10 cellular contexts compared by ENCODE assay signal in genomic region chr2:219440388-219441256, GRCh38. TPM values are rescaled to one million over a fixed set of nuclear protein-coding genes. Genes with fewer than 3 reads are reported as not detected.
A peak's percentile ranks its signal among the peaks of the same experiment; 100 is the strongest.
DNase-seq lines count a peak whose midpoint lies in the region; ATAC-seq, FAIRE-seq and TF ChIP-seq lines count a peak whose summit lies in the region.
"Had no signal": no experiment of that assay in that cellular context is flagged by ENCODE, and none has a peak within 500 bp of the region (broad histone marks: within the 10 kb centered on the region; RNA-seq: fewer than 3 reads in every experiment).

No MANE protein-coding gene starts in this region.

- peak overlapping the region; percentile 84 for H2AFZ ChIP-seq in K562 (ENCODE audit: low read depth, low read length)

- TF ChIP-seq CTCF in HFFc6 (IDR thresholded peaks at IDR 0.05) (no peak), K562 (IDR thresholded peaks at IDR 0.05 in 2 of 3, conservative IDR thresholded peaks at IDR 0.05 in 1 of 3; ENCODE audit: insufficient read depth in 2 of 3, low read depth in 1 of 3, low read length in 3 of 3) (no peak)

- H3K9ac ChIP-seq in K562 (ENCODE audit: insufficient read depth in 1 of 2, low read depth in 2 of 2, low read length in 2 of 2), result 0 out of 4 replicates have a peak overlapping the region, but pooled peaks of 1 of the 2 experiments have one; percentile 27

- TF ChIP-seq POLR2A in K562 (conservative IDR thresholded peaks at IDR 0.05), result no peak

- intact Hi-C loops in K562 (cut with micrococcal nuclease), result no loop called here

- no peaks in the 10 kb centered on the region for H4K20me1 ChIP-seq in K562 (replicated peaks; ENCODE audit: control insufficient read depth, insufficient read depth, low read length)

- in situ Hi-C loops in K562 (cut with MboI), result no loop called here

- DNase-seq in AG08396 (ENCODE audit: low spot score) (peak; percentile 69), HFFc6 (peak; percentile 74), K562 (ENCODE audit: extremely low read depth in 1 of 4, low spot score in 3 of 4) (no peak), myocyte (ENCODE audit: low read depth) (peak; percentile 32), NCI-H774 (lab: John Stamatoyannopoulos, UW) (no peak), DMS114 treated with DMSO at 0.1 percent for 48 hours (lab: John Stamatoyannopoulos, UW; ENCODE audit: unreplicated experiment) (no peak), NCI-H146 treated with DMSO at 0.1 percent for 48 hours (lab: John Stamatoyannopoulos, UW; ENCODE audit: unreplicated experiment) (no peak)
- DNase-seq: GF-D8, Karpas-422 had no signal

- H3K4me1 Mint-ChIP-seq in HFFc6 (ENCODE audit: low read depth), result peaks cover 45% of the 10 kb centered on the region

- H3K4me3 ChIP-seq in K562, result no peak overlapping the region

- POLR2A ChIA-PET in K562 (lab: Yijun Ruan, JAX), result no interaction called here

- H3K36me3 Mint-ChIP-seq in HFFc6 (ENCODE audit: low read depth), result peaks cover 13% of the 10 kb centered on the region; the same call in 1 of the 2 replicates

- H3K27ac ChIP-seq in K562 (ENCODE audit: extremely low read depth, low read depth, low read length), result no peak overlapping the region

- H3K27me3 ChIP-seq in K562 (ENCODE audit: control insufficient read depth in 2 of 2, insufficient read depth in 2 of 2, low read length in 2 of 2), result no peaks in the 10 kb centered on the region

- H3K27ac Mint-ChIP-seq in HFFc6, result peak overlapping the region; percentile 92

- no peaks in the 10 kb centered on the region for H3K9me1 ChIP-seq in K562 (ENCODE audit: control insufficient read depth, insufficient read depth, low read length)

- no peak for TF ChIP-seq EP300 in K562 (IDR thresholded peaks at IDR 0.05; ENCODE audit: low read length)

- no peaks in the 10 kb centered on the region for H3K36me3 ChIP-seq in K562 (ENCODE audit: control insufficient read depth, insufficient read depth, low read length)

- peak overlapping the region; percentile 93 for H3K4me3 Mint-ChIP-seq in HFFc6

- peaks cover 7 to 42% of the 10 kb centered on the region in 2 experiments; a peak in 4 of 5 replicates for H3K4me1 ChIP-seq in K562 (replicated peaks in 1 of 2; ENCODE audit: control insufficient read depth in 2 of 2, insufficient read depth in 2 of 2, low read length in 2 of 2)

- no peaks in the 10 kb centered on the region for H3K9me3 ChIP-seq in K562 (replicated peaks; ENCODE audit: control insufficient read depth, insufficient read depth, low read depth, low read length)

- FAIRE-seq in K562 (lab: Jason Lieb, UNC), result peak; percentile 58

- peaks cover 4% of the 10 kb centered on the region for H3K27me3 Mint-ChIP-seq in HFFc6 (ENCODE audit: insufficient read depth)

- ATAC-seq in K562 (no peak), HG03354 (IDR thresholded peaks at IDR 0.05; ENCODE audit: poor library complexity, severe bottlenecking, unreplicated experiment) (no peak)

- H3K4me2 ChIP-seq in K562 (ENCODE audit: insufficient read depth, low read length), result peak overlapping the region; percentile 74

- no peak for TF ChIP-seq RAD21 in K562 (CRISPR knock-in tag; conservative IDR thresholded peaks at IDR 0.05 in 1 of 2, IDR thresholded peaks at IDR 0.05 in 1 of 2)

- 77% methylated on average over 6 of the region's 6 CpGs for WGBS in K562 (ENCODE audit: insufficient coverage, low coverage, missing lambda C conversion rate)

- H3K9me3 Mint-ChIP-seq in HFFc6, result no peaks in the 10 kb centered on the region

- CTCF ChIA-PET in K562 (lab: Yijun Ruan, JAX; ENCODE audit: low intra/inter-chr PET ratio), result interaction anchor here (0.7 kb wide), 1 partner anchor 87 kb away, joined by 4 read pairs; no protein-coding TSS in a partner anchor

- BruUV-seq in K562 (replicated peaks; lab: Mats Ljungman, UMichigan), result no TSS peak

- H3K79me2 ChIP-seq in K562 (ENCODE audit: control insufficient read depth, insufficient read depth, low read length), result no peaks in the 10 kb centered on the region

RNA-seq across cellular contexts. Expression of gene SPEG, which starts 6.0 kb away (rescaled TPM):
- 10 to 100 TPM; 80.9 to 89.5 (median 84.7) TPM for total RNA-seq in HFFc6 (2021; fragmentation: NEBNext Ultra II Directional; extraction: Animal tissue kit (Norgen Biotek cat#: 25700))
- total RNA-seq in K562 (2011; cell fraction: chromatin; rRNA removed; ENCODE audit: low replicate concordance), result 12.1 and 39.1 TPM in 2 replicates
- total RNA-seq in K562 (2011; cell fraction: nucleolus; rRNA removed), result 23.0 and 26.8 TPM in 2 replicates
- total RNA-seq in K562 (2011; cell fraction: nucleoplasm; rRNA removed), result 15.2 and 19.2 TPM in 2 replicates
- total RNA-seq in K562 (2014; rRNA removed), result 3.9 and 6.0 TPM in 2 replicates
- total RNA-seq in K562 (2014; rRNA removed; fragmentation: Illumina TruSeq; extraction: Trizol), result 1.3 and 1.5 TPM in 2 replicates
- 3.0 and 3.7 TPM in 2 replicates for total RNA-seq in K562 (2015; rRNA removed; fragmentation: Illumina TruSeq; extraction: Trizol)
- 6.0 and 8.7 TPM in 2 replicates for total RNA-seq in K562 (2021)
- 6.3 and 6.5 TPM in 2 replicates for polyA plus RNA-seq in K562 (2011; rRNA removed)
- polyA plus RNA-seq in K562 (2011; cell fraction: cytosol; rRNA removed), result 4.6 and 12.1 TPM in 2 replicates
- polyA plus RNA-seq in K562 (2011; cell fraction: nucleus; rRNA removed), result 24.5 and 70.3 TPM in 2 replicates
- polyA plus RNA-seq in K562 (2012), result 9.4 and 12.8 TPM in 2 replicates
- 2.4 and 5.5 TPM in 2 replicates for polyA plus RNA-seq in K562 (2014; fragmentation: Illumina TruSeq; extraction: Trizol)
- polyA plus RNA-seq in K562 (2014; fragmentation: Nextera tagmentation; extraction: Ambion mirVana), result 1 to 10 TPM in 1 of 2 experiments, under 1 TPM in 1; 0.49 to 1.3 TPM
- polyA plus RNA-seq in K562 (2014; rRNA removed), result 6.5 and 7.9 TPM in 2 replicates
- 1.5 and 2.0 TPM in 2 replicates for polyA minus RNA-seq in K562 (2011; rRNA and poly(A)+ RNA removed)
- 3.1 and 4.2 TPM in 2 replicates for polyA minus RNA-seq in K562 (2011; cell fraction: cytosol; rRNA and poly(A)+ RNA removed)
- 11.8 and 14.0 TPM in 2 replicates for polyA minus RNA-seq in K562 (2011; cell fraction: nucleus; rRNA and poly(A)+ RNA removed)
- 78.0 and 79.8 TPM in 2 replicates for total RNA-seq in myocyte
- polyA plus RNA-seq in myocyte (2012), result 57.8 TPM

RNA-seq across cellular contexts. Expression of gene DES, which starts 22.4 kb away (rescaled TPM):
- total RNA-seq in HFFc6 (2021; fragmentation: NEBNext Ultra II Directional; extraction: Animal tissue kit (Norgen Biotek cat#: 25700)), result under 1 TPM in 5 of 6 experiments, not detected in 1; 0.12 to 0.37 (median 0.19) TPM
- 4.9 and 11.0 TPM in 2 replicates for total RNA-seq in K562 (2011; cell fraction: chromatin; rRNA removed; ENCODE audit: low replicate concordance)
- total RNA-seq in K562 (2011; cell fraction: nucleolus; rRNA removed), result 5.9 and 8.8 TPM in 2 replicates
- total RNA-seq in K562 (2011; cell fraction: nucleoplasm; rRNA removed), result 5.4 and 9.5 TPM in 2 replicates
- 25.8 and 27.8 TPM in 2 replicates for total RNA-seq in K562 (2014; rRNA removed)
- 12.0 and 18.2 TPM in 2 replicates for total RNA-seq in K562 (2014; rRNA removed; fragmentation: Illumina TruSeq; extraction: Trizol)
- 28.3 and 29.1 TPM in 2 replicates for total RNA-seq in K562 (2015; rRNA removed; fragmentation: Illumina TruSeq; extraction: Trizol)
- 17.4 and 21.9 TPM in 2 replicates for total RNA-seq in K562 (2021)
- polyA plus RNA-seq in K562 (2011; rRNA removed), result 17.0 and 58.9 TPM in 2 replicates
- 13.4 and 60.3 TPM in 2 replicates for polyA plus RNA-seq in K562 (2011; cell fraction: cytosol; rRNA removed)
- 5.3 and 28.7 TPM in 2 replicates for polyA plus RNA-seq in K562 (2011; cell fraction: nucleus; rRNA removed)
- polyA plus RNA-seq in K562 (2012), result 21.4 and 54.5 TPM in 2 replicates
- 32.7 and 35.3 TPM in 2 replicates for polyA plus RNA-seq in K562 (2014; fragmentation: Illumina TruSeq; extraction: Trizol)
- polyA plus RNA-seq in K562 (2014; fragmentation: Nextera tagmentation; extraction: Ambion mirVana), result 1 to 10 TPM; 2.5 to 4.0 TPM
- polyA plus RNA-seq in K562 (2014; rRNA removed), result 21.2 and 25.1 TPM in 2 replicates
- polyA minus RNA-seq in K562 (2011; rRNA and poly(A)+ RNA removed), result 8.9 and 64.7 TPM in 2 replicates
- polyA minus RNA-seq in K562 (2011; cell fraction: cytosol; rRNA and poly(A)+ RNA removed), result 5.5 and 26.3 TPM in 2 replicates
- 3.0 and 5.9 TPM in 2 replicates for polyA minus RNA-seq in K562 (2011; cell fraction: nucleus; rRNA and poly(A)+ RNA removed)
- 10,265 and 13,585 TPM in 2 replicates for total RNA-seq in myocyte
- 3,580 TPM for polyA plus RNA-seq in myocyte (2012)

RNA-seq across cellular contexts. Expression of gene DNPEP, which starts 52.9 kb away (rescaled TPM):
- total RNA-seq in HFFc6 (2021; fragmentation: NEBNext Ultra II Directional; extraction: Animal tissue kit (Norgen Biotek cat#: 25700)), result 10 to 100 TPM; 46.9 to 59.4 (median 53.0) TPM
- 68.2 and 175 TPM in 2 replicates for total RNA-seq in K562 (2011; cell fraction: chromatin; rRNA removed; ENCODE audit: low replicate concordance)
- total RNA-seq in K562 (2011; cell fraction: nucleolus; rRNA removed), result 98.4 and 99.9 TPM in 2 replicates
- 71.9 and 73.9 TPM in 2 replicates for total RNA-seq in K562 (2011; cell fraction: nucleoplasm; rRNA removed)
- total RNA-seq in K562 (2014; rRNA removed), result 37.5 and 62.2 TPM in 2 replicates
- 28.3 and 38.1 TPM in 2 replicates for total RNA-seq in K562 (2014; rRNA removed; fragmentation: Illumina TruSeq; extraction: Trizol)
- 44.0 and 45.5 TPM in 2 replicates for total RNA-seq in K562 (2015; rRNA removed; fragmentation: Illumina TruSeq; extraction: Trizol)
- 71.4 and 74.8 TPM in 2 replicates for total RNA-seq in K562 (2021)
- polyA plus RNA-seq in K562 (2011; rRNA removed), result 52.5 and 66.6 TPM in 2 replicates
- 71.9 and 131 TPM in 2 replicates for polyA plus RNA-seq in K562 (2011; cell fraction: cytosol; rRNA removed)
- polyA plus RNA-seq in K562 (2011; cell fraction: nucleus; rRNA removed), result 108 and 164 TPM in 2 replicates
- polyA plus RNA-seq in K562 (2012), result 78.1 and 85.3 TPM in 2 replicates
- 45.2 and 68.1 TPM in 2 replicates for polyA plus RNA-seq in K562 (2014; fragmentation: Illumina TruSeq; extraction: Trizol)
- 10 to 100 TPM; 34.6 to 53.2 TPM for polyA plus RNA-seq in K562 (2014; fragmentation: Nextera tagmentation; extraction: Ambion mirVana)
- polyA plus RNA-seq in K562 (2014; rRNA removed), result 61.3 and 70.4 TPM in 2 replicates
- 24.7 and 36.5 TPM in 2 replicates for polyA minus RNA-seq in K562 (2011; rRNA and poly(A)+ RNA removed)
- polyA minus RNA-seq in K562 (2011; cell fraction: cytosol; rRNA and poly(A)+ RNA removed), result 31.6 and 35.3 TPM in 2 replicates
- 27.1 and 36.2 TPM in 2 replicates for polyA minus RNA-seq in K562 (2011; cell fraction: nucleus; rRNA and poly(A)+ RNA removed)
- total RNA-seq in myocyte, result 61.4 and 65.3 TPM in 2 replicates
- polyA plus RNA-seq in myocyte (2012), result 74.2 TPM

RNA-seq across cellular contexts. Expression of gene GMPPA, which starts 58.1 kb away (rescaled TPM):
- total RNA-seq in HFFc6 (2021; fragmentation: NEBNext Ultra II Directional; extraction: Animal tissue kit (Norgen Biotek cat#: 25700)), result 10 to 100 TPM; 68.9 to 85.3 (median 74.1) TPM
- total RNA-seq in K562 (2011; cell fraction: chromatin; rRNA removed; ENCODE audit: low replicate concordance), result 76.3 and 182 TPM in 2 replicates
- 113 and 116 TPM in 2 replicates for total RNA-seq in K562 (2011; cell fraction: nucleolus; rRNA removed)
- total RNA-seq in K562 (2011; cell fraction: nucleoplasm; rRNA removed), result 78.7 and 92.4 TPM in 2 replicates
- total RNA-seq in K562 (2014; rRNA removed) (66.7 and 93.8 TPM in 2 replicates), K562 (2014; rRNA removed; fragmentation: Illumina TruSeq; extraction: Trizol) (38.5 and 47.9 TPM in 2 replicates), K562 (2015; rRNA removed; fragmentation: Illumina TruSeq; extraction: Trizol) (59.6 and 65.4 TPM in 2 replicates), K562 (2021) (69.7 and 71.3 TPM in 2 replicates), myocyte (43.1 and 57.0 TPM in 2 replicates)
- polyA plus RNA-seq in K562 (2011; rRNA removed) (101 and 108 TPM in 2 replicates), K562 (2014; fragmentation: Illumina TruSeq; extraction: Trizol) (82.1 and 90.5 TPM in 2 replicates), K562 (2014; fragmentation: Nextera tagmentation; extraction: Ambion mirVana) (10 to 100 TPM in 1 of 2 experiments, 1 to 10 TPM in 1; 7.0 to 24.7 TPM), K562 (2014; rRNA removed) (71.2 and 75.4 TPM in 2 replicates)
- polyA plus RNA-seq in K562 (2011; cell fraction: cytosol; rRNA removed), result 152 and 203 TPM in 2 replicates
- 219 and 235 TPM in 2 replicates for polyA plus RNA-seq in K562 (2011; cell fraction: nucleus; rRNA removed)
- polyA plus RNA-seq in K562 (2012), result 99.0 and 134 TPM in 2 replicates
- polyA minus RNA-seq in K562 (2011; rRNA and poly(A)+ RNA removed), result 73.2 and 103 TPM in 2 replicates
- 47.8 and 64.1 TPM in 2 replicates for polyA minus RNA-seq in K562 (2011; cell fraction: cytosol; rRNA and poly(A)+ RNA removed)
- 38.2 and 59.0 TPM in 2 replicates for polyA minus RNA-seq in K562 (2011; cell fraction: nucleus; rRNA and poly(A)+ RNA removed)
- 67.7 TPM for polyA plus RNA-seq in myocyte (2012)

Comparison
In these comparisons a context has a peak if more than half of its experiments do, and no peak if none do; other contexts are left out.
1. DNase-seq: peak in AG08396 (single experiment), HFFc6 (single experiment) and myocyte (single experiment); none in K562 (0 of 4), NCI-H774 (single experiment), DMS114 treated with DMSO at 0.1 percent for 48 hours (single experiment) and NCI-H146 treated with DMSO at 0.1 percent for 48 hours (single experiment).
2. RNA of gene DES, which starts 22.4 kb away (total RNA-seq): 10,265 to 13,585 TPM in myocyte; 4.9 to 29.1 TPM in K562 and 0.12 to 0.37 TPM in HFFc6; every median in the first group is over 100 times any median in the second.